18 cellular contexts compared by ENCODE assay signal in the genomic region with DNA sequence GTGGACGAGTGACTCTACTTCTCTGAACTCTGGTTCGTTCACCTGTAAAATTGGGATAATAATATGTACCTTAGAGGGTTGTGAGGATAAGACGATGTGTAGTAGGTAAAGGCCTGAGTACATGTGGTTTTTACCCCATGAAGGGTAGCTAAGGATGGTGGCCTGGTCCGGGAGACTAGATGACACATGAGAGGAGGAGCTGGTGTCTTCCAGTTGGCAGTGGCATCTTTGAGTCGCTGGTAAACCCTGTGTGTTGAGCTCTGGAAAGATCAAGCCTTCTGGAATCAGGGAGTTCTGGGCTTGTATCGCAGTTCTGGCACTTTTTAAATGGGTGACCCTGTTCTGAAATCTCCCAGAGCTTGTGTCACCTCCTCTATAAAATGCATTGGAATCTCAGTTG.
DNase-seq lines count a peak whose midpoint lies in the region; ATAC-seq and TF ChIP-seq lines count a peak whose summit lies in the region.
"Had no signal": no experiment of that assay in that cellular context is flagged by ENCODE, and none has a peak within 500 bp of the region (broad histone marks: within the 10 kb centered on the region; RNA-seq: fewer than 3 reads in every experiment).

No MANE protein-coding gene starts in this region.

- 74 to 86% methylated on average over 6 of the region's 6 CpGs for whole genome bisulfite sequencing in esophagus squamous epithelium, 2 donors

- H3K27ac Mint-ChIP-seq in activated CD8-positive, alpha-beta memory T cell treated with anti-CD3 and anti-CD28 coated beads, Interleukin-2, amount 10 ng/mL, durations not matched to agents 7 days and 5 days: no peak overlapping the region
- no peak overlapping the region for H3K27ac Mint-ChIP-seq in activated CD4-positive, alpha-beta T cell treated with anti-CD3 and anti-CD28 coated beads, Interleukin-2, amount 10 ng/mL, durations not matched to agents 7 days and 5 days
- no peak overlapping the region for H3K27ac Mint-ChIP-seq in Calu3 (ENCODE audit: unreplicated experiment)
- H3K27ac Mint-ChIP-seq: CD14-positive monocyte; CD4-positive, alpha-beta memory T cell had no signal

- H3K9me3 Mint-ChIP-seq in activated CD8-positive, alpha-beta memory T cell treated with anti-CD3 and anti-CD28 coated beads, Interleukin-2, amount 10 ng/mL, durations not matched to agents 7 days and 5 days (ENCODE audit: low read depth): peaks cover 3% of the 10 kb centered on the region
- H3K9me3 Mint-ChIP-seq in activated CD4-positive, alpha-beta T cell treated with anti-CD3 and anti-CD28 coated beads, Interleukin-2, amount 10 ng/mL, durations not matched to agents 7 days and 5 days: no peaks in the 10 kb centered on the region
- no peaks in the 10 kb centered on the region for H3K9me3 Mint-ChIP-seq in Calu3 (ENCODE audit: low read depth, unreplicated experiment)

- no peak for ATAC-seq in activated CD8-positive, alpha-beta memory T cell treated with anti-CD3 and anti-CD28 coated beads, Interleukin-2, amount 10 ng/mL, durations not matched to agents 7 days and 5 days
- ATAC-seq: A549 had no signal

- H3K27ac ChIP-seq in colonic mucosa (no peak overlapping the region), esophagus squamous epithelium (peak overlapping the region in 3 of 4 donors; percentile 68 to 77 (median 74))
- H3K27ac ChIP-seq: 22Rv1, A549, BLaER1, GM23248 had no signal

- H3K27me3 Mint-ChIP-seq in activated CD8-positive, alpha-beta memory T cell treated with anti-CD3 and anti-CD28 coated beads, Interleukin-2, amount 10 ng/mL, durations not matched to agents 7 days and 5 days: peaks cover 10% of the 10 kb centered on the region
- H3K27me3 Mint-ChIP-seq in activated CD4-positive, alpha-beta T cell treated with anti-CD3 and anti-CD28 coated beads, Interleukin-2, amount 10 ng/mL, durations not matched to agents 7 days and 5 days: peaks cover 8% of the 10 kb centered on the region
- peaks cover 29% of the 10 kb centered on the region for H3K27me3 Mint-ChIP-seq in Calu3 (ENCODE audit: unreplicated experiment)

- no peaks in the 10 kb centered on the region for H3K36me3 Mint-ChIP-seq in activated CD8-positive, alpha-beta memory T cell treated with anti-CD3 and anti-CD28 coated beads, Interleukin-2, amount 10 ng/mL, durations not matched to agents 7 days and 5 days
- H3K36me3 Mint-ChIP-seq in activated CD4-positive, alpha-beta T cell treated with anti-CD3 and anti-CD28 coated beads, Interleukin-2, amount 10 ng/mL, durations not matched to agents 7 days and 5 days (ENCODE audit: low read depth): no peaks in the 10 kb centered on the region
- H3K36me3 Mint-ChIP-seq in Calu3 (ENCODE audit: insufficient read depth, unreplicated experiment): no peaks in the 10 kb centered on the region
- H3K36me3 Mint-ChIP-seq: CD14-positive monocyte; CD4-positive, alpha-beta memory T cell had no signal

- no peak for TF ChIP-seq POLR2A in esophagus squamous epithelium (IDR thresholded peaks at IDR 0.05)

- no peak overlapping the region for H3K4me3 Mint-ChIP-seq in activated CD8-positive, alpha-beta memory T cell treated with anti-CD3 and anti-CD28 coated beads, Interleukin-2, amount 10 ng/mL, durations not matched to agents 7 days and 5 days
- no peak overlapping the region for H3K4me3 Mint-ChIP-seq in activated CD4-positive, alpha-beta T cell treated with anti-CD3 and anti-CD28 coated beads, Interleukin-2, amount 10 ng/mL, durations not matched to agents 7 days and 5 days
- no peak overlapping the region for H3K4me3 Mint-ChIP-seq in Calu3 (ENCODE audit: low read depth, unreplicated experiment)
- H3K4me3 Mint-ChIP-seq: CD14-positive monocyte; CD4-positive, alpha-beta memory T cell; IgD-negative memory B cell had no signal

- POLR2A ChIA-PET in activated CD4-positive, alpha-beta T cell treated with anti-CD3 and anti-CD28 coated beads, Interleukin-2, amount 10 ng/mL, durations not matched to agents 7 days and 5 days (lab: Charles Lee): no interaction called here

- no peaks in the 10 kb centered on the region for H3K9me3 ChIP-seq in colonic mucosa
- H3K9me3 ChIP-seq in esophagus squamous epithelium: peaks cover 0 to 7% (median 6%) of the 10 kb centered on the region in 3 donors

- CTCF ChIA-PET in activated CD8-positive, alpha-beta memory T cell treated with anti-CD3 and anti-CD28 coated beads, Interleukin-2, amount 10 ng/mL, durations not matched to agents 7 days and 5 days (lab: Charles Lee): no interaction called here
- CTCF ChIA-PET in activated CD4-positive, alpha-beta T cell treated with anti-CD3 and anti-CD28 coated beads, Interleukin-2, amount 10 ng/mL, durations not matched to agents 7 days and 5 days (lab: Charles Lee): interaction anchor here (0.7 kb wide), 1 partner anchor 398 kb away, joined by 3 read pairs; no protein-coding TSS in a partner anchor
- CTCF ChIA-PET in Calu3 (lab: Charles Lee): no interaction called here

- intact Hi-C loops in colonic mucosa (cut with DNase I): no loop called here
- intact Hi-C loops in esophagus squamous epithelium (cut with DNase I): no loop called here
- intact Hi-C loops in Calu3 (cut with micrococcal nuclease; ENCODE audit: unreplicated experiment): no loop called here

- H3K36me3 ChIP-seq in colonic mucosa: no peaks in the 10 kb centered on the region
- no peaks in the 10 kb centered on the region for H3K36me3 ChIP-seq in esophagus squamous epithelium
- H3K36me3 ChIP-seq: BLaER1 had no signal

- DNase-seq in activated CD8-positive, alpha-beta memory T cell treated with anti-CD3 and anti-CD28 coated beads, Interleukin-2, amount 10 ng/mL, durations not matched to agents 7 days and 5 days: peak; percentile 15
- no peak for DNase-seq in activated CD8-positive, alpha-beta memory T cell treated with anti-CD3 and anti-CD28 coated beads for 24 hours
- DNase-seq in colonic mucosa: peak; percentile 1
- no peak for DNase-seq in esophagus squamous epithelium (lab: John Stamatoyannopoulos, UW)
- peak; percentile 28 for DNase-seq in myocyte (ENCODE audit: low read depth)
- no peak for DNase-seq in activated CD4-positive, alpha-beta T cell treated with anti-CD3 and anti-CD28 coated beads, Interleukin-2, amount 10 ng/mL, durations not matched to agents 7 days and 5 days
- DNase-seq in Calu3: no peak
- DNase-seq in NCI-H2081 (lab: John Stamatoyannopoulos, UW): no peak
- DNase-seq: CD4-positive, alpha-beta memory T cell; DMS79 treated with DMSO at 0.1 percent for 48 hours; GF-D8; GM23248; H7 had no signal

- no peaks in the 10 kb centered on the region for H3K4me1 ChIP-seq in colonic mucosa
- peaks cover 0 to 47% (median 6%) of the 10 kb centered on the region in 3 donors for H3K4me1 ChIP-seq in esophagus squamous epithelium
- H3K4me1 ChIP-seq: A549 had no signal

- no peak overlapping the region for H3K9ac ChIP-seq in colonic mucosa (ENCODE audit: low read depth in 2 of 2, low read length in 2 of 2)
- H3K9ac ChIP-seq: BLaER1, GM23248 had no signal

- H3K4me3 ChIP-seq in colonic mucosa: no peak overlapping the region
- H3K4me3 ChIP-seq in esophagus squamous epithelium: no peak overlapping the region
- H3K4me3 ChIP-seq: A549, BLaER1, GM23248 had no signal

- H3K27me3 ChIP-seq in colonic mucosa (no peaks in the 10 kb centered on the region), esophagus squamous epithelium (no peaks in the 10 kb centered on the region)
- H3K27me3 ChIP-seq: BLaER1 had no signal

- TF ChIP-seq CTCF in colonic mucosa (IDR thresholded peaks at IDR 0.05) (no peak), esophagus squamous epithelium (IDR thresholded peaks at IDR 0.05) (no peak), Calu3 (IDR thresholded peaks at IDR 0.05; ENCODE audit: unreplicated experiment) (no peak)

- no TSS peak for BruUV-seq in Calu3 (replicated peaks; lab: Mats Ljungman, UMichigan)

- peaks cover 9% of the 10 kb centered on the region for H3K4me1 Mint-ChIP-seq in activated CD8-positive, alpha-beta memory T cell treated with anti-CD3 and anti-CD28 coated beads, Interleukin-2, amount 10 ng/mL, durations not matched to agents 7 days and 5 days
- peaks cover 5% of the 10 kb centered on the region for H3K4me1 Mint-ChIP-seq in activated CD4-positive, alpha-beta T cell treated with anti-CD3 and anti-CD28 coated beads, Interleukin-2, amount 10 ng/mL, durations not matched to agents 7 days and 5 days
- no peaks in the 10 kb centered on the region for H3K4me1 Mint-ChIP-seq in Calu3 (ENCODE audit: low read depth, unreplicated experiment)
- H3K4me1 Mint-ChIP-seq: CD14-positive monocyte, IgD-negative memory B cell had no signal

Comparison
In these comparisons a context has a peak if more than half of its experiments do, and no peak if none do; other contexts are left out.
1. DNase-seq: peak in activated CD8-positive, alpha-beta memory T cell treated with anti-CD3 and anti-CD28 coated beads, Interleukin-2, amount 10 ng/mL, durations not matched to agents 7 days and 5 days (single experiment), colonic mucosa (single experiment) and myocyte (single experiment); none in activated CD8-positive, alpha-beta memory T cell treated with anti-CD3 and anti-CD28 coated beads for 24 hours (single experiment), esophagus squamous epithelium (single experiment), activated CD4-positive, alpha-beta T cell treated with anti-CD3 and anti-CD28 coated beads, Interleukin-2, amount 10 ng/mL, durations not matched to agents 7 days and 5 days (single experiment), Calu3 (single experiment) and NCI-H2081 (0 of 2).